8 cellular contexts compared by ENCODE assay signal in genomic region chr5:157859227-157859575, GRCh38. TPM values are rescaled to one million over a fixed set of nuclear protein-coding genes. Genes with fewer than 3 reads are reported as not detected.
DNase-seq lines count a peak whose midpoint lies in the region; ATAC-seq and TF ChIP-seq lines count a peak whose summit lies in the region.

No MANE protein-coding gene starts in this region.

- H3K4me1 Mint-ChIP-seq in MCF 10A (ENCODE audit: insufficient read depth, unreplicated experiment) (peaks cover 22% of the 10 kb centered on the region), mesothelial cell of epicardium (peaks cover 49% of the 10 kb centered on the region)

- intact Hi-C loops in Right ventricle myocardium inferior (cut with DNase I) (loop anchor here (2.0 to 10.0 kb wide), 3 partner anchors 38 to 136 kb away; no protein-coding TSS in a partner anchor), MCF 10A (cut with micrococcal nuclease) (no loop called here), uterus (cut with DNase I; ENCODE audit: low total_unique reads) (no loop called here)

- POLR2A ChIA-PET in MCF 10A (lab: Yijun Ruan, JAX), result interaction anchor here (0.7 to 1.7 kb wide), 21 partner anchors 8 to 514 kb away, joined by 3 to 12 read pairs (median 3); no protein-coding TSS in a partner anchor

- H3K4me3 ChIP-seq in cardiac muscle cell (peak overlapping the region; percentile 44), uterus (peak overlapping the region; percentile 67 to 88)

- TF ChIP-seq POLR2A in uterus (IDR thresholded peaks at IDR 0.05), result no peak

- TF ChIP-seq CTCF in cardiac muscle cell (IDR thresholded peaks at IDR 0.05; ENCODE audit: low read depth, low read length) (no peak), MCF 10A (IDR thresholded peaks at IDR 0.05; ENCODE audit: unreplicated experiment) (no peak), mesothelial cell of epicardium (IDR thresholded peaks at IDR 0.05; ENCODE audit: unreplicated experiment) (no peak), uterus (IDR thresholded peaks at IDR 0.05) (no peak)

- ATAC-seq in Right ventricle myocardium inferior (no peak), GM21360 (IDR thresholded peaks at IDR 0.05; ENCODE audit: unreplicated experiment) (no peak)

- H3K4me3 Mint-ChIP-seq in MCF 10A (ENCODE audit: unreplicated experiment), result peak overlapping the region; percentile 96
- peak overlapping the region; percentile 97 for H3K4me3 Mint-ChIP-seq in mesothelial cell of epicardium

- DNase-seq in cardiac muscle cell (ENCODE audit: low read depth in 1 of 2, low spot score in 1 of 2) (no peak), Right ventricle myocardium inferior (ENCODE audit: missing footprints) (no peak), MCF 10A (ENCODE audit: unreplicated experiment) (no peak), mesothelial cell of epicardium (ENCODE audit: low spot score in 2 of 2, unreplicated experiment in 2 of 2) (no peak), uterus (no peak), GDM1 (lab: John Stamatoyannopoulos, UW) (no peak), AG08395 (ENCODE audit: low spot score) (no peak)

- CTCF ChIA-PET in MCF 10A (lab: Yijun Ruan, JAX), result interaction anchor here (0.6 to 1.2 kb wide), 8 partner anchors 13 to 707 kb away, joined by 3 to 5 read pairs (median 3); no protein-coding TSS in a partner anchor

- no peaks in the 10 kb centered on the region for H3K27me3 Mint-ChIP-seq in MCF 10A (ENCODE audit: insufficient read depth, unreplicated experiment)
- H3K27me3 Mint-ChIP-seq in mesothelial cell of epicardium (ENCODE audit: low read depth), result no peaks in the 10 kb centered on the region

- H3K36me3 Mint-ChIP-seq in MCF 10A (ENCODE audit: insufficient read depth, unreplicated experiment) (peaks cover 6% of the 10 kb centered on the region), mesothelial cell of epicardium (no peaks in the 10 kb centered on the region)

- no peaks in the 10 kb centered on the region for H3K9me3 Mint-ChIP-seq in MCF 10A (ENCODE audit: unreplicated experiment)
- H3K9me3 Mint-ChIP-seq in mesothelial cell of epicardium, result no peaks in the 10 kb centered on the region

- no peaks in the 10 kb centered on the region for H3K36me3 ChIP-seq in cardiac muscle cell
- no peaks in the 10 kb centered on the region for H3K36me3 ChIP-seq in uterus

- H3K27ac ChIP-seq in cardiac muscle cell (no peak overlapping the region), uterus (peak overlapping the region; percentile 82 to 83)

- H3K27me3 ChIP-seq in cardiac muscle cell, result no peaks in the 10 kb centered on the region
- H3K27me3 ChIP-seq in uterus, result no peaks in the 10 kb centered on the region

- no peaks in the 10 kb centered on the region for H3K9me3 ChIP-seq in cardiac muscle cell (ENCODE audit: low read depth)
- H3K9me3 ChIP-seq in uterus, result no peaks in the 10 kb centered on the region

- peak overlapping the region; percentile 99 for H3K27ac Mint-ChIP-seq in MCF 10A (ENCODE audit: low read depth, unreplicated experiment)
- H3K27ac Mint-ChIP-seq in mesothelial cell of epicardium, result peak overlapping the region; percentile 97

- H3K4me1 ChIP-seq in cardiac muscle cell (ENCODE audit: low read depth) (peaks cover 5% of the 10 kb centered on the region), uterus (peaks cover 0 to 8% of the 10 kb centered on the region in 2 donors)

- BruUV-seq in MCF 10A (replicated peaks; lab: Mats Ljungman, UMichigan), result TSS peak; percentile 39

RNA-seq across cellular contexts. Expression of gene CLINT1, which starts 0.3 kb away (rescaled TPM):
- total RNA-seq in cardiac muscle cell (47.0 and 56.2 TPM in 2 replicates), Right ventricle myocardium inferior (56.5 TPM), MCF 10A (2022) (170 and 176 TPM in 2 replicates), mesothelial cell of epicardium (74.8 to 85.2 TPM (median 77.7 TPM) in 3 replicates), uterus (10 to 100 TPM; 36.6 to 96.0 (median 55.3) TPM)
- 51.7 and 56.7 TPM in 2 replicates for polyA plus RNA-seq in cardiac muscle cell
